In the genomic region with DNA sequence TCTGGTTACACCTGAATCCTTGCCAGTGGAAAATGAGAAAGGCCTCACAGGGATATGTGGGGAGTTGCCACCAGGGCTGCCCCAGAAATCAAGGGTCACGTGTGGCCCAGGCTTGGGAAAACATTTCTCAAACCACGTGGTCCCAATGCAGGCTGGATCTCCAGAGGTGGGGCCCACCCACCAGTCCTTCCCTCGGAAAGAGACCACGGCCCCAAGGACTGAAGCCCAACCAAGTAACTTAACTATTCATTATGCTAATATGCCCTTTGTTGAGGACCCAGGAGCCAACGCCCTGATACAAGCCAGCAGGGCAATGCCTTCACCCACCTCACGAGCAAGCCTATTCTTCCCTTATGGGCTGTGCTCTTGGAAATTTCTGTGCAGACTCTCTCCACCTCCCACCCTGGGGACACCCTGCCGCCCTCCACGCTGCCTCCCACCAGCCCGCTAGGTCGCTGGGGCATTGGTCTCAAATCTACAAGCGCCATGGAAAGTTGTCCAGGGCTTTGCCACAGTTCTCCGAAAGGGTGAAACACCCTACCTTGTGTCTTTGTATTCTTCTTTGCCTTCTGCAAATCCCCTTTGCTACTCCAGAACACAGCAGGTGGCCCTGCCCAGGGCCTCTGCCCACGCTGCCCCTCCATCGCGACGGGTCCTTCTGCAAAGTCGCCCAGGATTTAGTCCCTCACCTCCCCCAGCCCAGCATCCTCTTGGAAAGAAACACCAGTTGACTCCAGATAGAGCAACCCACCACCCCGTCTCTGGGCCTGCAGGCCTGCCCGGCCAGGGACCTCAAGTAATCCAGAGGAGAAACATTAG, we compare ENCODE assay signal across 13 cellular contexts. TPM values are rescaled to one million over a fixed set of nuclear protein-coding genes. Genes with fewer than 3 reads are reported as not detected.
DNase-seq lines count a peak whose midpoint lies in the region; ATAC-seq and TF ChIP-seq lines count a peak whose summit lies in the region.
"Had no signal": no experiment of that assay in that cellular context is flagged by ENCODE, and none has a peak within 500 bp of the region (broad histone marks: within the 10 kb centered on the region; RNA-seq: fewer than 3 reads in every experiment).

No MANE protein-coding gene starts in this region.

- no peak overlapping the region for H2AFZ ChIP-seq in MM.1S (ENCODE audit: low read length)

- no peaks in the 10 kb centered on the region for H3K36me3 ChIP-seq in adrenal gland (replicated peaks in 1 of 2)
- peaks cover 11% of the 10 kb centered on the region for H3K36me3 ChIP-seq in skeletal muscle satellite cell (ENCODE audit: insufficient read depth, low read length)
- H3K36me3 ChIP-seq in MM.1S (replicated peaks; ENCODE audit: insufficient read depth, low read length) = no peaks in the 10 kb centered on the region

- no peak for TF ChIP-seq POLR2A in adrenal gland (IDR thresholded peaks at IDR 0.05)

- H3K4me3 ChIP-seq in adrenal gland = no peak overlapping the region
- no peak overlapping the region for H3K4me3 ChIP-seq in skeletal muscle satellite cell (ENCODE audit: low read length)
- H3K4me3 ChIP-seq in MM.1S (ENCODE audit: low read length) = no peak overlapping the region

- intact Hi-C loops in adrenal gland (cut with DNase I) = loop anchor here (10.0 kb wide), 3 partner anchors 98 to 138 kb away; no protein-coding TSS in a partner anchor

- H4K20me1 ChIP-seq in MM.1S (ENCODE audit: insufficient read depth, low read length) = no peaks in the 10 kb centered on the region; the same call in 1 of the 2 replicates

- no peaks in the 10 kb centered on the region for H3K9me3 ChIP-seq in adrenal gland (replicated peaks in 1 of 3)
- H3K9me3 ChIP-seq in skeletal muscle satellite cell (replicated peaks; ENCODE audit: low read length) = no peaks in the 10 kb centered on the region
- no peaks in the 10 kb centered on the region for H3K9me3 ChIP-seq in MM.1S (replicated peaks; ENCODE audit: insufficient read depth, low read length)

- peak overlapping the region; percentile 56 for H3K4me2 ChIP-seq in skeletal muscle satellite cell (ENCODE audit: low read length)
- H3K4me2 ChIP-seq in MM.1S (ENCODE audit: low read depth, low read length) = no peak overlapping the region

- H3K79me2 ChIP-seq in MM.1S (ENCODE audit: low read length) = peaks cover 86% of the 10 kb centered on the region

- H3K4me1 ChIP-seq in adrenal gland (replicated peaks in 1 of 2) (peaks cover 70 to 100% of the 10 kb centered on the region in 2 donors), skeletal muscle satellite cell (ENCODE audit: control insufficient read depth, insufficient read depth, low read length) (peaks cover 60% of the 10 kb centered on the region), MM.1S (ENCODE audit: low read length) (peaks cover 47% of the 10 kb centered on the region)

- WGBS in adrenal gland, 4 donors = 78 to 85% (median 80%) methylated on average over 19 of the region's 19 CpGs

- H3K27me3 ChIP-seq in adrenal gland (no peaks in the 10 kb centered on the region), skeletal muscle satellite cell (ENCODE audit: control insufficient read depth, insufficient read depth, low read length) (no peaks in the 10 kb centered on the region), MM.1S (replicated peaks; ENCODE audit: insufficient read depth, low read length) (no peaks in the 10 kb centered on the region)

- TF ChIP-seq CTCF in adrenal gland (IDR thresholded peaks at IDR 0.05) (no peak), MM.1S (IDR thresholded peaks at IDR 0.05; ENCODE audit: low read length) (no peak)

- peak; percentile 90 for DNase-seq in ELF-1 (ENCODE audit: low read depth, low spot score)
- DNase-seq in adrenal gland = no peak
- peak; percentile 73 for DNase-seq in left kidney (ENCODE audit: low read depth, low spot score)
- no peak for DNase-seq in MM.1S
- DNase-seq in UCSD-AML1 (lab: John Stamatoyannopoulos, UW; ENCODE audit: unreplicated experiment) = no peak
- DNase-seq: activated CD4-positive, alpha-beta T cell treated with anti-CD3 and anti-CD28 coated beads for 4 hours; activated naive CD8-positive, alpha-beta T cell treated with anti-CD3 and anti-CD28 coated beads, Interleukin-2, amount 10 ng/mL, durations not matched to agents 7 days and 5 days; CD4-positive, CD25-positive, alpha-beta regulatory T cell; NCI-H2081 treated with DMSO at 0.1 percent for 48 hours had no signal

- peaks cover 25% of the 10 kb centered on the region for H3F3A ChIP-seq in MM.1S (ENCODE audit: insufficient read depth, low read length)

- ATAC-seq in HG02763 (IDR thresholded peaks at IDR 0.05; ENCODE audit: unreplicated experiment) (no peak), GM19395 (IDR thresholded peaks at IDR 0.05; ENCODE audit: unreplicated experiment) (no peak)

- H3K9ac ChIP-seq in skeletal muscle satellite cell (ENCODE audit: low read depth, low read length) (peak overlapping the region; percentile 75), MM.1S (ENCODE audit: low read length) (no peak overlapping the region)

- H3K9me2 ChIP-seq in MM.1S (replicated peaks; ENCODE audit: insufficient read depth, low read length) = no peaks in the 10 kb centered on the region

- H3K27ac ChIP-seq in adrenal gland = peak overlapping the region in 4 of 5 donors; percentile 94 to 95 (median 94)
- no peak overlapping the region for H3K27ac ChIP-seq in MM.1S (ENCODE audit: low read length)
- H3K27ac ChIP-seq: epithelial cell of prostate had no signal

RNA-seq across cellular contexts. Expression of a gene that starts 8.8 kb away (rescaled TPM):
- 100 to 1,000 TPM in 6 of 8 donors, 10 to 100 TPM in 2; 75.8 to 188 (median 129) TPM for total RNA-seq in adrenal gland
- 10 to 100 TPM; 21.0 to 36.5 (median 36.4) TPM for polyA plus RNA-seq in adrenal gland
- total RNA-seq in skeletal muscle satellite cell (2012; rRNA removed) = 9.9 and 11.4 TPM in 2 replicates
- polyA plus RNA-seq: CD4-positive, CD25-positive, alpha-beta regulatory T cell had no signal

Comparison
In these comparisons a context has a peak if more than half of its experiments do, and no peak if none do; other contexts are left out.
1. DNase-seq: peak in ELF-1 (single experiment) and left kidney (single experiment); none in adrenal gland (0 of 7), MM.1S (single experiment) and UCSD-AML1 (single experiment).